In genomic region chr5:168578006-168578405, GRCh38 we compare ENCODE assay signal across 8 cellular contexts. TPM values are rescaled to one million over a fixed set of nuclear protein-coding genes. Genes with fewer than 3 reads are reported as not detected.
DNase-seq lines count a peak whose midpoint lies in the region; ATAC-seq and TF ChIP-seq lines count a peak whose summit lies in the region.

No MANE protein-coding gene starts in this region.

- H4K20me1 ChIP-seq in neural cell (ENCODE audit: insufficient read depth) = peaks cover 12% of the 10 kb centered on the region

- no peaks in the 10 kb centered on the region for H3K27me3 ChIP-seq in endocrine pancreas (ENCODE audit: control insufficient read depth, insufficient read depth, low read length)
- H3K27me3 ChIP-seq in neural cell (ENCODE audit: insufficient read depth, low read depth, low read length) = no peaks in the 10 kb centered on the region

- peaks cover 4% of the 10 kb centered on the region for H3F3A ChIP-seq in neural cell (ENCODE audit: insufficient read depth, low read length, poor library complexity, severe bottlenecking)

- H3K79me2 ChIP-seq in neural cell (replicated peaks; ENCODE audit: insufficient read depth, low read length) = peaks cover 54% of the 10 kb centered on the region

- H3K4me3 ChIP-seq in endocrine pancreas (ENCODE audit: control insufficient read depth, insufficient read depth, low read length) (peak overlapping the region; percentile 99), neural cell (ENCODE audit: low read length) (peak overlapping the region; percentile 97)

- H3K27ac ChIP-seq in neural cell (ENCODE audit: low read length) = peak overlapping the region; percentile 90

- H3K36me3 ChIP-seq in endocrine pancreas (ENCODE audit: control insufficient read depth, insufficient read depth, low read length) (no peaks in the 10 kb centered on the region), neural cell (ENCODE audit: insufficient read depth, low read length) (no peaks in the 10 kb centered on the region)

- TF ChIP-seq EP300 in neural cell (conservative IDR thresholded peaks at IDR 0.05; ENCODE audit: poor library complexity, severe bottlenecking) = no peak

- TF ChIP-seq CTCF in neural cell (IDR thresholded peaks at IDR 0.05; ENCODE audit: poor library complexity, severe bottlenecking) = no peak

- ATAC-seq in HG02852 (IDR thresholded peaks at IDR 0.05; ENCODE audit: unreplicated experiment) = no peak
- ATAC-seq in GM21529 (IDR thresholded peaks at IDR 0.05; ENCODE audit: unreplicated experiment) = no peak

- DNase-seq in ELR (ENCODE audit: low read depth) = peak; percentile 58
- DNase-seq in NCI-H69 (lab: John Stamatoyannopoulos, UW) = peak; percentile 23
- DNase-seq in NCI-H82 (lab: John Stamatoyannopoulos, UW) = no peak
- no peak for DNase-seq in occipital lobe (lab: John Stamatoyannopoulos, UW)

- no peaks in the 10 kb centered on the region for H3K9me3 ChIP-seq in endocrine pancreas (ENCODE audit: control insufficient read depth, low read length)
- no peaks in the 10 kb centered on the region for H3K9me3 ChIP-seq in neural cell (ENCODE audit: low read length)

- H2AFZ ChIP-seq in neural cell (ENCODE audit: low read depth, low read length) = no peak overlapping the region

- no peak for TF ChIP-seq RAD21 in neural cell (conservative IDR thresholded peaks at IDR 0.05)

- H3K9me2 ChIP-seq in neural cell (ENCODE audit: insufficient read depth, low read length) = no peaks in the 10 kb centered on the region

- H3K9ac ChIP-seq in endocrine pancreas (ENCODE audit: control insufficient read depth, insufficient read depth, low read length) (peak overlapping the region; percentile 99), neural cell (ENCODE audit: low read length) (peak overlapping the region; percentile 97)

- peaks cover 18% of the 10 kb centered on the region for H3K4me1 ChIP-seq in endocrine pancreas (ENCODE audit: control insufficient read depth, insufficient read depth, low read length)

- peak overlapping the region; percentile 67 for H3K4me2 ChIP-seq in neural cell (ENCODE audit: low read length)

TF ChIP-seq in neural cell, 6 proteins besides CTCF, POLR2A, EP300 and RAD21:
- TF ChIP-seq MXI1 (conservative IDR thresholded peaks at IDR 0.05; ENCODE audit: poor library complexity, severe bottlenecking) (peak; percentile 62), REST (IDR thresholded peaks at IDR 0.05; ENCODE audit: borderline replicate concordance) (no peak)

RNA-seq across cellular contexts. Expression of gene PANK3, which starts 1.2 kb away (rescaled TPM):
- polyA plus RNA-seq in neural cell = 126 and 145 TPM in 2 replicates
- 257 and 294 TPM in 2 replicates for polyA minus RNA-seq in neural cell
- 293 TPM for total RNA-seq in occipital lobe

RNA-seq across cellular contexts. Expression of gene FBLL1, which starts 48.9 kb away (rescaled TPM):
- polyA plus RNA-seq in neural cell = 63.7 and 79.6 TPM in 2 replicates
- polyA minus RNA-seq in neural cell = 57.5 and 61.6 TPM in 2 replicates
- 54.9 TPM for total RNA-seq in occipital lobe

Comparison
In these comparisons a context has a peak if more than half of its experiments do, and no peak if none do; other contexts are left out.
1. DNase-seq: peak in ELR (single experiment) and NCI-H69 (single experiment); none in NCI-H82 (single experiment) and occipital lobe (single experiment).